ENCODE assay signal across 10 cellular contexts in the genomic region with DNA sequence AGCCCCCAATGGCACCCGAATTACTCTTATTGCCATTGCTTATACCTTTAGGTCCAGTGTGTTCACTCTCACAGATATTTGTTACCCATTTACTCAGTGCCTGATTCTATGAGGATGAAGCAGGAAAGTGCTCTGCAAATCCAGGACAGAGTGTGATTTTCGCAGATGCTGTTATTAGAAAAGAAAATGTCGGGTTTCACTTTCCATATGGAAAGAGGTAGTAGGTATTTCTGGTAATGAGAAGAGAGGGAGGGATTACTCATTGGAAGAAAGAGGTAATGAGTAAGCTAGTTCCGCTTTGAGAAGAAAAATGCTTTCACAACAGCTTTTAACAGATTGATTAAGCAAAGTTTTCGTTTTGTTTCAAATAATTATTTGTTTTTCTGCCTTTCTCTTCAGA.
A peak's percentile ranks its signal among the peaks of the same experiment; 100 is the strongest.
DNase-seq lines count a peak whose midpoint lies in the region; ATAC-seq, FAIRE-seq and TF ChIP-seq lines count a peak whose summit lies in the region.
"Had no signal": no experiment of that assay in that cellular context is flagged by ENCODE, and none has a peak within 500 bp of the region (broad histone marks: within the 10 kb centered on the region; RNA-seq: fewer than 3 reads in every experiment).

No MANE protein-coding gene starts in this region.

- H3K4me3 ChIP-seq in left ventricle myocardium inferior (no peak overlapping the region), transverse colon (no peak overlapping the region), heart right ventricle (peak overlapping the region in 1 of 10 donors; percentile 19)

- no peaks in the 10 kb centered on the region for H3K9me3 ChIP-seq in left ventricle myocardium inferior (replicated peaks)
- H3K9me3 ChIP-seq in transverse colon: no peaks in the 10 kb centered on the region
- H3K9me3 ChIP-seq in heart right ventricle: no peaks in the 10 kb centered on the region

- ATAC-seq in HG03025 (IDR thresholded peaks at IDR 0.05; ENCODE audit: low FRiP score, unreplicated experiment) (peak; percentile 53), heart right ventricle (no peak)

- FAIRE-seq in GM19239 (lab: Jason Lieb, UNC): peak; percentile 96
- FAIRE-seq: endothelial cell of umbilical vein had no signal

- TF ChIP-seq POLR2A in transverse colon (IDR thresholded peaks at IDR 0.05): no peak

- H3K4me1 ChIP-seq in left ventricle myocardium inferior: no peaks in the 10 kb centered on the region
- no peaks in the 10 kb centered on the region for H3K4me1 ChIP-seq in transverse colon
- H3K4me1 ChIP-seq in heart right ventricle: peaks cover 0 to 24% (median 0%) of the 10 kb centered on the region in 9 donors

- in situ Hi-C loops in transverse colon (cut with MboI; ENCODE audit: low pct_ligation_motif_present in 1 of 4, low pct_unique_long_range_greater_than_20kb in 1 of 4, low sequenced_read_pairs in 3 of 4): no loop called here

- H3K27ac ChIP-seq in left ventricle myocardium inferior (replicated peaks) (no peak overlapping the region), transverse colon (no peak overlapping the region), heart right ventricle (peak overlapping the region in 1 of 10 donors; percentile 36)
- H3K27ac ChIP-seq: VCaP had no signal

- peak; percentile 83 for DNase-seq in CD1c-positive myeloid dendritic cell (ENCODE audit: extremely low spot score)
- peak; percentile 44 for DNase-seq in GM19239 (ENCODE audit: insufficient read length, low spot score)
- peak; percentile 38 for DNase-seq in SIG-M5 (lab: John Stamatoyannopoulos, UW)
- no peak for DNase-seq in RPMI8226
- no peak for DNase-seq in left ventricle myocardium inferior
- no peak for DNase-seq in transverse colon
- DNase-seq in heart right ventricle: no peak

- TF ChIP-seq CTCF in left ventricle myocardium inferior (IDR thresholded peaks at IDR 0.05; ENCODE audit: borderline replicate concordance) (no peak), transverse colon (IDR thresholded peaks at IDR 0.05) (no peak), heart right ventricle (IDR thresholded peaks at IDR 0.05) (no peak)

- TF ChIP-seq EP300 in transverse colon (IDR thresholded peaks at IDR 0.05; ENCODE audit: low read depth): no peak

- 74 to 80% methylated on average over 5 of the region's 5 CpGs for WGBS in transverse colon (ENCODE audit: low coverage in 1 of 2), 2 donors
- 78 to 86% methylated on average over 5 of the region's 5 CpGs for WGBS in heart right ventricle, 2 donors

- intact Hi-C loops in left ventricle myocardium inferior (cut with micrococcal nuclease): no loop called here
- intact Hi-C loops in transverse colon (cut with DNase I; ENCODE audit: low total_unique reads): no loop called here
- intact Hi-C loops in heart right ventricle (cut with DNase I): no loop called here

- H3K36me3 ChIP-seq in left ventricle myocardium inferior (no peaks in the 10 kb centered on the region), transverse colon (no peaks in the 10 kb centered on the region), heart right ventricle (no peaks in the 10 kb centered on the region)

- no peaks in the 10 kb centered on the region for H3K27me3 ChIP-seq in left ventricle myocardium inferior (ENCODE audit: low read depth)
- no peaks in the 10 kb centered on the region for H3K27me3 ChIP-seq in transverse colon
- no peaks in the 10 kb centered on the region for H3K27me3 ChIP-seq in heart right ventricle

Comparison
In these comparisons a context has a peak if more than half of its experiments do, and no peak if none do; other contexts are left out.
1. DNase-seq: peak in CD1c-positive myeloid dendritic cell (single experiment), GM19239 (single experiment) and SIG-M5 (single experiment); none in RPMI8226 (single experiment), left ventricle myocardium inferior (single experiment), transverse colon (single experiment) and heart right ventricle (0 of 2).